In the genomic region with DNA sequence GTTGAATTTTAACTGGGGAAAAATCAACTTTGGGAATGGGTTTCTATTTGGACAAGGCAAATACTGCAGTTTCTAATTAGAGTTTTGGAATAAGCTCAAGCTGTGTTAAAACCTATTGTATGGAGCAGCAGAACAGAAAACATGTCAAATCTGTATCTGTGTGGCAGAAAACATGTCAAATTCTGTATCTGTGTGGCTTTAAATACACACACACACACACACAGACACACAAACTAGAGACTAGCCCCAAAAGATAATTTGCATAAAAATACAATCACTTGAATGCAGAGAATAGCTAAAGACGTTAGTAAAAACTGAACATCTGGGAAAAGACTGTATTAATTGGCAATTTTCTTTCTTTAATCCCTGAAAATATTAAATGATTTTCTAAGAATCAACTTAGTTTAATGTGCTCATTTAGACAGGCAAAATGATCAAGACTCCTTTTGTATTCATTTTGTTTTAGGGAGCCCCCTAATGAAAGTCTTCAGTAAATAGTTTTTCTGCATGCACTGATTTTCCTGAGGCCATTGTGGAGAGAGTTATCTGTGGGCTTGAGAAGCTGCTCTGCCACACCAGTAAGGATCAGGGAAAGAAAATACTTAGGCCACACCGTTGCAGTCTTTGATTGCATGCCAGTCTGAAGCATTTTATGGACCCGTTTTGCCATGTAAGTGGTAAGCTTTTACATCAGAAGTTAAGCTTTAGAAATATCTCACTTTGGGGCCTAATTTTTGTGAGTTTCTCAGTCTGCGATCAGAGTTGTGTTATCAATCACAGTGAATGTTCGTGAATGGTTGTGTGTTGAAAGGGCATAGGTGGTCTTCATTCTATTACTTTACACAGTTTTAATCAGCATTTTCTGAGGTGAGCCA, we compare ENCODE assay signal across 8 cellular contexts. TPM values are rescaled to one million over a fixed set of nuclear protein-coding genes. Genes with fewer than 3 reads are reported as not detected.
A peak's percentile ranks its signal among the peaks of the same experiment; 100 is the strongest.
DNase-seq lines count a peak whose midpoint lies in the region; ATAC-seq and TF ChIP-seq lines count a peak whose summit lies in the region.

No MANE protein-coding gene starts in this region.

- H3K9me3 ChIP-seq in WERI-Rb-1 (ENCODE audit: severe bottlenecking) = no peaks in the 10 kb centered on the region
- no peaks in the 10 kb centered on the region for H3K9me3 ChIP-seq in iPS-15b (ENCODE audit: control insufficient read depth, insufficient read depth, low read length)
- H3K9me3 ChIP-seq in tibial artery = no peaks in the 10 kb centered on the region

- CTCF ChIA-PET in activated CD8-positive, alpha-beta T cell treated with anti-CD3 and anti-CD28 coated beads, Interleukin-2, amount 10 ng/mL, durations not matched to agents 7 days and 5 days (lab: Charles Lee) = interaction anchor here (0.9 to 1.7 kb wide), 6 partner anchors 13 to 329 kb away, joined by 3 to 4 read pairs (median 3); no protein-coding TSS in a partner anchor
- CTCF ChIA-PET in activated CD8-positive, alpha-beta T cell treated with anti-CD3 and anti-CD28 coated beads for 36 hours (lab: Charles Lee) = interaction anchor here (1.6 kb wide), 1 partner anchor 10 kb away, joined by 4 read pairs; no protein-coding TSS in a partner anchor

- no peak for ATAC-seq in activated CD8-positive, alpha-beta T cell treated with anti-CD3 and anti-CD28 coated beads, Interleukin-2, amount 10 ng/mL, durations not matched to agents 7 days and 5 days
- no peak for ATAC-seq in activated CD8-positive, alpha-beta T cell treated with anti-CD3 and anti-CD28 coated beads for 36 hours
- no peak for ATAC-seq in HG03159 (IDR thresholded peaks at IDR 0.05; ENCODE audit: unreplicated experiment)

- POLR2A ChIA-PET in activated CD8-positive, alpha-beta T cell treated with anti-CD3 and anti-CD28 coated beads, Interleukin-2, amount 10 ng/mL, durations not matched to agents 7 days and 5 days (lab: Charles Lee) = interaction anchor here (0.5 to 1.7 kb wide), 2 partner anchors 74 to 510 kb away, joined by 3 to 9 read pairs; no protein-coding TSS in a partner anchor
- POLR2A ChIA-PET in activated CD8-positive, alpha-beta T cell treated with anti-CD3 and anti-CD28 coated beads for 36 hours (lab: Charles Lee) = interaction anchor here (0.9 kb wide), 1 partner anchor 159 kb away, joined by 3 read pairs; no protein-coding TSS in a partner anchor

- H3K4me1 ChIP-seq in iPS-15b (ENCODE audit: control insufficient read depth, insufficient read depth, low read length) = peaks cover 39% of the 10 kb centered on the region
- H3K4me1 ChIP-seq in tibial artery = peaks cover 0 to 60% (median 29%) of the 10 kb centered on the region in 4 donors

- H3K27me3 ChIP-seq in WERI-Rb-1 (ENCODE audit: insufficient read depth, low read depth, severe bottlenecking) = no peaks in the 10 kb centered on the region
- H3K27me3 ChIP-seq in iPS-15b (ENCODE audit: control insufficient read depth, insufficient read depth, low read length) = peaks cover 2% of the 10 kb centered on the region
- H3K27me3 ChIP-seq in tibial artery = no peaks in the 10 kb centered on the region

- no peak overlapping the region for H3K9ac ChIP-seq in iPS-15b (ENCODE audit: low read depth, low read length)

- no peak overlapping the region for H3K27ac Mint-ChIP-seq in activated CD8-positive, alpha-beta T cell treated with anti-CD3 and anti-CD28 coated beads, Interleukin-2, amount 10 ng/mL, durations not matched to agents 7 days and 5 days
- H3K27ac Mint-ChIP-seq in activated CD8-positive, alpha-beta T cell treated with anti-CD3 and anti-CD28 coated beads for 36 hours = no peak overlapping the region

- H3K27ac ChIP-seq in WERI-Rb-1 = peak overlapping the region; percentile 11; the same call in 1 of the 2 replicates
- peak overlapping the region; percentile 87 to 96 for H3K27ac ChIP-seq in tibial artery

- peaks cover 31% of the 10 kb centered on the region for H3K27me3 Mint-ChIP-seq in activated CD8-positive, alpha-beta T cell treated with anti-CD3 and anti-CD28 coated beads, Interleukin-2, amount 10 ng/mL, durations not matched to agents 7 days and 5 days (ENCODE audit: low read depth)
- peaks cover 32% of the 10 kb centered on the region for H3K27me3 Mint-ChIP-seq in activated CD8-positive, alpha-beta T cell treated with anti-CD3 and anti-CD28 coated beads for 36 hours

- no peak overlapping the region for H3K4me3 ChIP-seq in WERI-Rb-1 (ENCODE audit: low read depth, low read length)
- peak overlapping the region; percentile 82 for H3K4me3 ChIP-seq in iPS-15b (ENCODE audit: low read depth, low read length)
- peak overlapping the region; percentile 75 to 89 for H3K4me3 ChIP-seq in tibial artery

- no peak for TF ChIP-seq CTCF in activated CD8-positive, alpha-beta T cell treated with anti-CD3 and anti-CD28 coated beads for 36 hours (IDR thresholded peaks at IDR 0.05)
- TF ChIP-seq CTCF in WERI-Rb-1 (IDR thresholded peaks at IDR 0.05; ENCODE audit: low read depth, low read length) (no peak), tibial artery (IDR thresholded peaks at IDR 0.05) (no peak)

- H3K4me3 Mint-ChIP-seq in activated CD8-positive, alpha-beta T cell treated with anti-CD3 and anti-CD28 coated beads, Interleukin-2, amount 10 ng/mL, durations not matched to agents 7 days and 5 days = peak overlapping the region; percentile 79
- H3K4me3 Mint-ChIP-seq in activated CD8-positive, alpha-beta T cell treated with anti-CD3 and anti-CD28 coated beads for 36 hours = no peak overlapping the region

- H3K4me1 Mint-ChIP-seq in activated CD8-positive, alpha-beta T cell treated with anti-CD3 and anti-CD28 coated beads, Interleukin-2, amount 10 ng/mL, durations not matched to agents 7 days and 5 days (ENCODE audit: low read depth) = peaks cover 26% of the 10 kb centered on the region
- H3K4me1 Mint-ChIP-seq in activated CD8-positive, alpha-beta T cell treated with anti-CD3 and anti-CD28 coated beads for 36 hours (ENCODE audit: low read depth) = peaks cover 8% of the 10 kb centered on the region

- DNase-seq in activated CD8-positive, alpha-beta T cell treated with anti-CD3 and anti-CD28 coated beads, Interleukin-2, amount 10 ng/mL, durations not matched to agents 7 days and 5 days = no peak
- DNase-seq in activated CD8-positive, alpha-beta T cell treated with anti-CD3 and anti-CD28 coated beads for 36 hours = no peak
- DNase-seq in WERI-Rb-1 (no peak), tibial artery (no peak), SIG-M5 treated with dmso at 0.1 percent for 504 hours (lab: John Stamatoyannopoulos, UW; ENCODE audit: unreplicated experiment) (no peak)
- DNase-seq in activated effector memory CD4-positive, alpha-beta T cell treated with anti-CD3 and anti-CD28 coated beads, Interleukin-2, amount 50 U/mL, for 16 hours = no peak

- intact Hi-C loops in activated CD8-positive, alpha-beta T cell treated with anti-CD3 and anti-CD28 coated beads for 36 hours (cut with micrococcal nuclease) = loop anchor here (10.0 kb wide), 1 partner anchor 156 kb away; no protein-coding TSS in a partner anchor
- intact Hi-C loops in tibial artery (cut with DNase I; ENCODE audit: low total_unique reads) = loop anchor here (5.0 kb wide), 1 partner anchor 49 kb away; no protein-coding TSS in a partner anchor

- peaks cover 5% of the 10 kb centered on the region for H3K36me3 Mint-ChIP-seq in activated CD8-positive, alpha-beta T cell treated with anti-CD3 and anti-CD28 coated beads, Interleukin-2, amount 10 ng/mL, durations not matched to agents 7 days and 5 days (ENCODE audit: low read depth)
- no peaks in the 10 kb centered on the region for H3K36me3 Mint-ChIP-seq in activated CD8-positive, alpha-beta T cell treated with anti-CD3 and anti-CD28 coated beads for 36 hours (ENCODE audit: low read depth)

- H3K9me3 Mint-ChIP-seq in activated CD8-positive, alpha-beta T cell treated with anti-CD3 and anti-CD28 coated beads, Interleukin-2, amount 10 ng/mL, durations not matched to agents 7 days and 5 days (ENCODE audit: insufficient read depth) = no peaks in the 10 kb centered on the region
- H3K9me3 Mint-ChIP-seq in activated CD8-positive, alpha-beta T cell treated with anti-CD3 and anti-CD28 coated beads for 36 hours = no peaks in the 10 kb centered on the region

- H3K36me3 ChIP-seq in WERI-Rb-1 = no peaks in the 10 kb centered on the region
- no peaks in the 10 kb centered on the region for H3K36me3 ChIP-seq in iPS-15b (ENCODE audit: control insufficient read depth, insufficient read depth, low read length)
- no peaks in the 10 kb centered on the region for H3K36me3 ChIP-seq in tibial artery

RNA-seq across cellular contexts. Expression of a gene that starts 2.2 kb away (rescaled TPM):
- total RNA-seq in activated CD8-positive, alpha-beta T cell treated with anti-CD3 and anti-CD28 coated beads, Interleukin-2, amount 10 ng/mL, durations not matched to agents 7 days and 5 days = 10 to 100 TPM; 45.5 to 46.5 TPM
- 1 to 10 TPM; 5.7 to 9.0 TPM for total RNA-seq in activated CD8-positive, alpha-beta T cell treated with anti-CD3 and anti-CD28 coated beads for 36 hours

Comparison
In these comparisons a context has a peak if more than half of its experiments do, and no peak if none do; other contexts are left out.
1. RNA of a gene that starts 2.2 kb away (total RNA-seq): 45.5 to 46.5 TPM in activated CD8-positive, alpha-beta T cell treated with anti-CD3 and anti-CD28 coated beads, Interleukin-2, amount 10 ng/mL, durations not matched to agents 7 days and 5 days; 5.7 to 9.0 TPM in activated CD8-positive, alpha-beta T cell treated with anti-CD3 and anti-CD28 coated beads for 36 hours; every median in the first group is over 4 times any median in the second.